Comparison of ENCODE assay signal across 9 cellular contexts in the genomic region with DNA sequence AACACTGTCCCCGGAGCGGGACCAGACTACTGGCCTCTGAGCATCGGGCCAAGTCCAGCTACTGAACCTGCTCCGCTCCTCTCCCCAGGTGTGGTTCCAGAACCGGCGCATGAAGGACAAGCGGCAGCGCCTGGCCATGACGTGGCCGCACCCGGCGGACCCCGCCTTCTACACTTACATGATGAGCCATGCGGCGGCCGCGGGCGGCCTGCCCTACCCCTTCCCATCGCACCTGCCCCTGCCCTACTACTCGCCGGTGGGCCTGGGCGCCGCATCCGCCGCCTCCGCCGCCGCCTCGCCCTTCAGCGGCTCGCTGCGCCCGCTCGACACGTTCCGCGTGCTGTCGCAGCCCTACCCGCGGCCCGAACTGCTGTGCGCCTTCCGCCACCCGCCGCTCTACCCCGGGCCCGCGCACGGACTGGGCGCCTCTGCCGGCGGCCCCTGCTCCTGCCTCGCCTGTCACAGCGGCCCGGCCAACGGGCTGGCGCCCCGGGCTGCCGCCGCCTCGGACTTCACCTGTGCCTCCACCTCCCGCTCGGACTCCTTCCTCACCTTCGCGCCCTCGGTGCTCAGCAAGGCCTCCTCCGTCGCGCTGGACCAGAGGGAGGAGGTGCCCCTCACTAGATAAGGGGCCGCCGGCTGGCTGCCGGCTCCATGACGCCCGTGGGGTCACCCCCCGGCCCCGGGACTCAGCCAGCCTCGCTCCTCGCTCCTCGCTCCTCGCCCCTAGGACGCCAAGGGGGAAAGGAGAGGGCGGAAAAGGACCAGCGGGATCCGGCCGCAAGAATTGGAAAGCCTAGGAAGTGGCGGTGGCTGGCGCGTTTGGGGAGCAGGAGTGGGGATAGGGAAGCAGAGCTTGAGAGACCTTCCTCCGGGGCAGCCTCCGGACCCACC. TPM values are rescaled to one million over a fixed set of nuclear protein-coding genes. Genes with fewer than 3 reads are reported as not detected.
A peak's percentile ranks its signal among the peaks of the same experiment; 100 is the strongest.
DNase-seq lines count a peak whose midpoint lies in the region; ATAC-seq and TF ChIP-seq lines count a peak whose summit lies in the region.
"Had no signal": no experiment of that assay in that cellular context is flagged by ENCODE, and none has a peak within 500 bp of the region (broad histone marks: within the 10 kb centered on the region; RNA-seq: fewer than 3 reads in every experiment).

No MANE protein-coding gene starts in this region.

- no peaks in the 10 kb centered on the region for H3K9me3 ChIP-seq in ES-I3 (ENCODE audit: control insufficient read depth, insufficient read depth, low read length)
- H3K9me3 ChIP-seq in heart left ventricle = no peaks in the 10 kb centered on the region

- 2 to 6% (median 3%) methylated on average over 28 to 90 of the region's 90 CpGs for WGBS in heart left ventricle, 4 donors

- no peak overlapping the region for H3K4me3 Mint-ChIP-seq in progenitor cell of endocrine pancreas (ENCODE audit: low read depth)

- H3K4me1 ChIP-seq in ES-I3 (ENCODE audit: insufficient read depth, low read length) (peaks cover 14% of the 10 kb centered on the region), heart left ventricle (peaks cover 0 to 41% (median 20%) of the 10 kb centered on the region in 12 donors)

- peak overlapping the region; percentile 42; the same call in 1 of the 2 replicates for H3K9ac ChIP-seq in ES-I3 (ENCODE audit: low read depth, low read length)

- no peak for TF ChIP-seq CTCF in heart left ventricle (IDR thresholded peaks at IDR 0.05)
- TF ChIP-seq CTCF in progenitor cell of endocrine pancreas (IDR thresholded peaks at IDR 0.05; ENCODE audit: unreplicated experiment) = peak; percentile 24

- no peaks in the 10 kb centered on the region for H3K36me3 Mint-ChIP-seq in progenitor cell of endocrine pancreas (ENCODE audit: insufficient read depth)

- peaks cover 97% of the 10 kb centered on the region for H3K27me3 Mint-ChIP-seq in progenitor cell of endocrine pancreas

- H3K9me3 Mint-ChIP-seq in progenitor cell of endocrine pancreas (ENCODE audit: low read depth) = no peaks in the 10 kb centered on the region

- ATAC-seq in heart left ventricle (peak in 2 of 4 donors; percentile 22 to 39), GM18870 (IDR thresholded peaks at IDR 0.05; ENCODE audit: unreplicated experiment) (no peak), HG02798 (IDR thresholded peaks at IDR 0.05; ENCODE audit: poor library complexity, unreplicated experiment) (no peak), HG02973 (IDR thresholded peaks at IDR 0.05; ENCODE audit: unreplicated experiment) (no peak)

- H3K27ac Mint-ChIP-seq in progenitor cell of endocrine pancreas = no peak overlapping the region

- DNase-seq in NCI-H748 (lab: John Stamatoyannopoulos, UW; ENCODE audit: unreplicated experiment) (peak; percentile 79), heart left ventricle (no peak), progenitor cell of endocrine pancreas (ENCODE audit: low spot score, unreplicated experiment) (no peak), NCI-H446 treated with DMSO at 0.1 percent for 48 hours (lab: John Stamatoyannopoulos, UW) (no peak)
- DNase-seq: midbrain had no signal

- peaks cover 4% of the 10 kb centered on the region for H3K4me1 Mint-ChIP-seq in progenitor cell of endocrine pancreas (ENCODE audit: low read depth)

- H3K36me3 ChIP-seq in ES-I3 (ENCODE audit: insufficient read depth, low read length) (no peaks in the 10 kb centered on the region), heart left ventricle (no peaks in the 10 kb centered on the region)

- peak overlapping the region in 8 of 12 donors; percentile 5 to 35 (median 20) for H3K4me3 ChIP-seq in heart left ventricle

- intact Hi-C loops in heart left ventricle (cut with DNase I) = no loop called here

- TF ChIP-seq POLR2A in heart left ventricle (IDR thresholded peaks at IDR 0.05) = no peak

- no peak overlapping the region for H3K27ac ChIP-seq in heart left ventricle

- H3K27me3 ChIP-seq in heart left ventricle = peaks cover 85 to 100% (median 100%) of the 10 kb centered on the region in 9 donors

RNA-seq across cellular contexts. Expression of gene EVX1, which starts 3.4 kb away (rescaled TPM):
- total RNA-seq in heart left ventricle (not detected), progenitor cell of endocrine pancreas (not detected in 2 replicates)
- polyA plus RNA-seq in heart left ventricle = not detected

RNA-seq across cellular contexts. Expression of gene HOXA13, which starts 46.2 kb away (rescaled TPM):
- total RNA-seq in heart left ventricle (not detected), progenitor cell of endocrine pancreas (not detected in 2 replicates)
- not detected for polyA plus RNA-seq in heart left ventricle
